3 cellular contexts compared by ENCODE assay signal in the genomic region with DNA sequence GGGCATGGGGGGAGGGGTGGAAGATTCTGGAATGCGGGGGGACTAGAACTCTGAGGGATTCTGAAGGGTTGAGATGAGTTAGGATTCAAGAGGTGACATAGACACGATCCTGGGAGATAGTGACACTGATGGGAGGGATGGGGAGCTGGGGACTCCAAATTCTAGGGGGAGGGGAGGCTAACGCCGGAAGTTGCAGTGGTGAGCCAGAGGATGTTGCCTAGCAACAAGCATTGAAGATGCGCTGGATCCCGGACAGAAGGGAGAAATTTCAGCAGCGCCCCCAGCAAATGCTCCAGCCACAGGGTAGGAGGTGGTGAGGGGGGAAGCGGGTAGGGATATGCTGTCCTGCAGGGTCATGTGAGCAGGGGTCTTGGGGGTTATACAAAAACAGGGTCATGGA.
TF ChIP-seq lines count a peak whose summit lies in the region.

No MANE protein-coding gene starts in this region.

TF ChIP-seq in SK-N-SH, 30 proteins besides CTCF, POLR2A, EP300 and RAD21:
- TF ChIP-seq TEAD4 (IDR thresholded peaks at IDR 0.05; ENCODE audit: borderline replicate concordance, insufficient read depth) (no peak), RFX5 (IDR thresholded peaks at IDR 0.05; ENCODE audit: low read length) (no peak), SIN3A (IDR thresholded peaks at IDR 0.05; ENCODE audit: borderline replicate concordance, low read depth, low read length) (no peak), RCOR1 (IDR thresholded peaks at IDR 0.05; ENCODE audit: low read length) (no peak), POLR2AphosphoS5 (IDR thresholded peaks at IDR 0.05; ENCODE audit: low read depth, low read length) (no peak), TCF12 (IDR thresholded peaks at IDR 0.05) (no peak), NFIC (IDR thresholded peaks at IDR 0.05; ENCODE audit: borderline replicate concordance) (no peak), TAF1 (IDR thresholded peaks at IDR 0.05; ENCODE audit: borderline replicate concordance, low read depth, low read length) (no peak), FOXJ3 (CRISPR knock-in tag; IDR thresholded peaks at IDR 0.05) (no peak)
- TF ChIP-seq, protein P1, sequence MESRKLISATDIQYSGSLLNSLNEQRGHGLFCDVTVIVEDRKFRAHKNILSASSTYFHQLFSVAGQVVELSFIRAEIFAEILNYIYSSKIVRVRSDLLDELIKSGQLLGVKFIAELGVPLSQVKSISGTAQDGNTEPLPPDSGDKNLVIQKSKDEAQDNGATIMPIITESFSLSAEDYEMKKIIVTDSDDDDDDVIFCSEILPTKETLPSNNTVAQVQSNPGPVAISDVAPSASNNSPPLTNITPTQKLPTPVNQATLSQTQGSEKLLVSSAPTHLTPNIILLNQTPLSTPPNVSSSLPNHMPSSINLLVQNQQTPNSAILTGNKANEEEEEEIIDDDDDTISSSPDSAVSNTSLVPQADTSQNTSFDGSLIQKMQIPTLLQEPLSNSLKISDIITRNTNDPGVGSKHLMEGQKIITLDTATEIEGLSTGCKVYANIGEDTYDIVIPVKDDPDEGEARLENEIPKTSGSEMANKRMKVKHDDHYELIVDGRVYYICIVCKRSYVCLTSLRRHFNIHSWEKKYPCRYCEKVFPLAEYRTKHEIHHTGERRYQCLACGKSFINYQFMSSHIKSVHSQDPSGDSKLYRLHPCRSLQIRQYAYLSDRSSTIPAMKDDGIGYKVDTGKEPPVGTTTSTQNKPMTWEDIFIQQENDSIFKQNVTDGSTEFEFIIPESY (IDR thresholded peaks at IDR 0.05; ENCODE audit: borderline replicate concordance, low read depth) = no peak
- TF ChIP-seq, protein P2, sequence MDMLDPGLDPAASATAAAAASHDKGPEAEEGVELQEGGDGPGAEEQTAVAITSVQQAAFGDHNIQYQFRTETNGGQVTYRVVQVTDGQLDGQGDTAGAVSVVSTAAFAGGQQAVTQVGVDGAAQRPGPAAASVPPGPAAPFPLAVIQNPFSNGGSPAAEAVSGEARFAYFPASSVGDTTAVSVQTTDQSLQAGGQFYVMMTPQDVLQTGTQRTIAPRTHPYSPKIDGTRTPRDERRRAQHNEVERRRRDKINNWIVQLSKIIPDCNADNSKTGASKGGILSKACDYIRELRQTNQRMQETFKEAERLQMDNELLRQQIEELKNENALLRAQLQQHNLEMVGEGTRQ (IDR thresholded peaks at IDR 0.05; ENCODE audit: borderline replicate concordance, low read depth, low read length) = no peak
- TF ChIP-seq, protein P3, sequence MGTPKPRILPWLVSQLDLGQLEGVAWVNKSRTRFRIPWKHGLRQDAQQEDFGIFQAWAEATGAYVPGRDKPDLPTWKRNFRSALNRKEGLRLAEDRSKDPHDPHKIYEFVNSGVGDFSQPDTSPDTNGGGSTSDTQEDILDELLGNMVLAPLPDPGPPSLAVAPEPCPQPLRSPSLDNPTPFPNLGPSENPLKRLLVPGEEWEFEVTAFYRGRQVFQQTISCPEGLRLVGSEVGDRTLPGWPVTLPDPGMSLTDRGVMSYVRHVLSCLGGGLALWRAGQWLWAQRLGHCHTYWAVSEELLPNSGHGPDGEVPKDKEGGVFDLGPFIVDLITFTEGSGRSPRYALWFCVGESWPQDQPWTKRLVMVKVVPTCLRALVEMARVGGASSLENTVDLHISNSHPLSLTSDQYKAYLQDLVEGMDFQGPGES (IDR thresholded peaks at IDR 0.05; ENCODE audit: low read depth, low read length) = no peak

TF ChIP-seq in SK-N-SH treated with all-trans-retinoic acid at 6 μM for 48 hours, 23 proteins besides CTCF, POLR2A, EP300 and RAD21:
- no peak for TF ChIP-seq TOX (CRISPR knock-in tag; IDR thresholded peaks at IDR 0.05; ENCODE audit: borderline replicate concordance)
- TF ChIP-seq ESRRG (CRISPR knock-in tag; IDR thresholded peaks at IDR 0.05) = no peak

TF ChIP-seq in H1, 55 proteins besides CTCF, POLR2A, EP300 and RAD21:
- TF ChIP-seq KDM1A (IDR thresholded peaks at IDR 0.05; ENCODE audit: borderline replicate concordance, low read length) = no peak
- no peak for TF ChIP-seq CTBP2 (IDR thresholded peaks at IDR 0.05; ENCODE audit: borderline replicate concordance, insufficient read depth, insufficient read length, low read length)
- TF ChIP-seq EGR1 (IDR thresholded peaks at IDR 0.05; ENCODE audit: borderline replicate concordance, low read depth, low read length) = no peak
- TF ChIP-seq CHD2 (IDR thresholded peaks at IDR 0.05; ENCODE audit: low read length) = no peak
- no peak for TF ChIP-seq GTF2F1 (IDR thresholded peaks at IDR 0.05; ENCODE audit: borderline replicate concordance, low read depth, low read length)
- 0 out of 2 replicates have a peak, but pooled peaks have one; percentile 29 for TF ChIP-seq RFX5 (IDR thresholded peaks at IDR 0.05; ENCODE audit: borderline replicate concordance, low read depth, low read length)
- no peak for TF ChIP-seq YY1 (IDR thresholded peaks at IDR 0.05; ENCODE audit: low read depth, low read length)
